1 cellular context compared by ENCODE assay signal in the genomic region with DNA sequence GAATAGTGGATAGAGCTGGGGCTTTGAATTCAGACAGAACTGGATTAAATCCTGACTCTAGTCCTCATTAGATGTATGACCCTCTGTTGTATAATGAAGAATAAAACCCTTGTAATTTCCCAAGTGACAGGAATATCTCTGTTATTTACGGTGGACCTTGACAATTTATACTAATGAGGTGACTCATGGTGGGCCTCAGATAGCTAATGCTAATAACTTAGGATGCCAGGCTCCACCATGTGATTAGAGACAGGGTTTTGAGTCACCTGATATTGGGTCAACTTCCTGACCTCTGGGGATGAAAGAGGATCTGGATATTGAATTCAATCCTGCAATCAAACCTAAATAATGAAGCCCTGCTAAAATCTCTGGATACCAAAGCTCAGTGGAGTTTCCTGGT.
TF ChIP-seq lines count a peak whose summit lies in the region.

No MANE protein-coding gene starts in this region.

TF ChIP-seq in IMR-90, 13 proteins besides CTCF, POLR2A, EP300 and RAD21:
- TF ChIP-seq, protein P1, sequence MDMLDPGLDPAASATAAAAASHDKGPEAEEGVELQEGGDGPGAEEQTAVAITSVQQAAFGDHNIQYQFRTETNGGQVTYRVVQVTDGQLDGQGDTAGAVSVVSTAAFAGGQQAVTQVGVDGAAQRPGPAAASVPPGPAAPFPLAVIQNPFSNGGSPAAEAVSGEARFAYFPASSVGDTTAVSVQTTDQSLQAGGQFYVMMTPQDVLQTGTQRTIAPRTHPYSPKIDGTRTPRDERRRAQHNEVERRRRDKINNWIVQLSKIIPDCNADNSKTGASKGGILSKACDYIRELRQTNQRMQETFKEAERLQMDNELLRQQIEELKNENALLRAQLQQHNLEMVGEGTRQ (IDR thresholded peaks at IDR 0.05; ENCODE audit: low read depth, low read length) = peak; percentile 15; the same call in 1 of the 2 replicates
- TF ChIP-seq FOS (IDR thresholded peaks at IDR 0.05; ENCODE audit: low read depth, low read length) = no peak
